9 cellular contexts compared by ENCODE assay signal in the genomic region with DNA sequence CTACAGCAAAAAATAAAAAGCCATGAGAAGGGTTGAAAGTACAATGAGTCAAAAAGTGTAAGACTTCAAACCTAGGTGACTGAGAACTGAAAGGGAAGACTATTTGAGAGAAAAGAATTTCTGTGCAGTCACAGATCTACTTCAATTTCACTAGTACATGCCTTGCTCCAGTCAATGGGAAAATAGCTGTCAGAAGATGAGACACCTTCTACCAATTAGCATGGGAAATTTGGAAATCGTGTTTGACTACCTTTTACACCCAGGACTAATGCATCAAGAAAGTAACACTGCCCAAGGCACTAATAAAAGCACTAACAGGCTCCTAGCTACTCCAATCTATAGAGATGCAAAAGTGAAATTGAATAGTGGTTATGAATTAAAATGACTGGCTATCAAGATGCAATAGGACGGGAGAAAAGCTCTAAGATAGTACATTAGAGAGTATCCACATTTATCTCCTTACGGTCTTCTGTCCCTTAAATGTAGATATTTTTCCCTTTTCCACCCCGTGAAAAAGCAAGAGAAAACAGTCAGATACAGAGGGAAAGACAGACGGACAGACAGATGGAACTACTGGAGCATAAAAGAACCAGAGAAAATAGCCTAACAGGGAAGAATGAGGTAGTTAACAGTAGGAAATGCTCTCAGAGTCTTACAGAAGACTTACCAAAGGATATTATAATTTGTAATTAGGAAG. TPM values are rescaled to one million over a fixed set of nuclear protein-coding genes. Genes with fewer than 3 reads are reported as not detected.
DNase-seq lines count a peak whose midpoint lies in the region; ATAC-seq and TF ChIP-seq lines count a peak whose summit lies in the region.
"Had no signal": no experiment of that assay in that cellular context is flagged by ENCODE, and none has a peak within 500 bp of the region (broad histone marks: within the 10 kb centered on the region; RNA-seq: fewer than 3 reads in every experiment).

No MANE protein-coding gene starts in this region.

- H3K27me3 ChIP-seq in tibial nerve, result no peaks in the 10 kb centered on the region

- CTCF ChIA-PET in HEK293T (lab: Yijun Ruan, JAX), result no interaction called here

- WGBS in tibial nerve, 2 donors, result 82 to 84% methylated on average over 5 of the region's 5 CpGs

- no peaks in the 10 kb centered on the region for H3K36me3 Mint-ChIP-seq in activated naive CD4-positive, alpha-beta T cell treated with anti-CD3 and anti-CD28 coated beads, Interleukin-2, amount 50 U/mL, for 24 hours

- H3K4me1 ChIP-seq in tibial nerve, result peaks cover 0 to 34% (median 15%) of the 10 kb centered on the region in 4 donors

- H3K4me3 Mint-ChIP-seq in activated naive CD4-positive, alpha-beta T cell treated with anti-CD3 and anti-CD28 coated beads, Interleukin-2, amount 50 U/mL, for 24 hours, result peak overlapping the region; percentile 12
- H3K4me3 Mint-ChIP-seq in stimulated activated naive CD8-positive, alpha-beta T cell treated with anti-CD3 and anti-CD28 coated beads, Interleukin-15, amount 100 ng/mL, for 72 hours, result peak overlapping the region; percentile 8 to 69
- H3K4me3 Mint-ChIP-seq: activated CD4-positive, alpha-beta T cell treated with anti-CD3 and anti-CD28 coated beads, Interleukin-2, amount 10 ng/mL, durations not matched to agents 7 days and 5 days had no signal

- no peak for TF ChIP-seq POLR2A in tibial nerve (IDR thresholded peaks at IDR 0.05)

- peak; percentile 43 for ATAC-seq in HG02798 (IDR thresholded peaks at IDR 0.05; ENCODE audit: poor library complexity, unreplicated experiment)
- peak; percentile 73 for ATAC-seq in stimulated activated naive CD8-positive, alpha-beta T cell treated with anti-CD3 and anti-CD28 coated beads, Interleukin-15, amount 100 ng/mL, for 72 hours

- peak overlapping the region; percentile 59 for H3K27ac Mint-ChIP-seq in activated naive CD4-positive, alpha-beta T cell treated with anti-CD3 and anti-CD28 coated beads, Interleukin-2, amount 50 U/mL, for 24 hours
- peak overlapping the region in 1 of 2 donors; percentile 75 for H3K27ac Mint-ChIP-seq in stimulated activated naive CD8-positive, alpha-beta T cell treated with anti-CD3 and anti-CD28 coated beads, Interleukin-15, amount 100 ng/mL, for 72 hours

- POLR2A ChIA-PET in HEK293T (lab: Yijun Ruan, JAX), result no interaction called here

- no peaks in the 10 kb centered on the region for H3K9me3 Mint-ChIP-seq in activated naive CD4-positive, alpha-beta T cell treated with anti-CD3 and anti-CD28 coated beads, Interleukin-2, amount 50 U/mL, for 24 hours
- H3K9me3 Mint-ChIP-seq in stimulated activated naive CD8-positive, alpha-beta T cell treated with anti-CD3 and anti-CD28 coated beads, Interleukin-15, amount 100 ng/mL, for 72 hours, result no peaks in the 10 kb centered on the region
- H3K9me3 Mint-ChIP-seq: activated CD4-positive, alpha-beta T cell treated with anti-CD3 and anti-CD28 coated beads, Interleukin-2, amount 10 ng/mL, durations not matched to agents 7 days and 5 days had no signal

- no peaks in the 10 kb centered on the region for H3K36me3 ChIP-seq in tibial nerve

- H3K27me3 Mint-ChIP-seq in activated naive CD4-positive, alpha-beta T cell treated with anti-CD3 and anti-CD28 coated beads, Interleukin-2, amount 50 U/mL, for 24 hours, result no peaks in the 10 kb centered on the region
- no peaks in the 10 kb centered on the region for H3K27me3 Mint-ChIP-seq in stimulated activated naive CD8-positive, alpha-beta T cell treated with anti-CD3 and anti-CD28 coated beads, Interleukin-15, amount 100 ng/mL, for 72 hours
- H3K27me3 Mint-ChIP-seq: activated CD4-positive, alpha-beta T cell treated with anti-CD3 and anti-CD28 coated beads, Interleukin-2, amount 10 ng/mL, durations not matched to agents 7 days and 5 days had no signal

- no peak overlapping the region for H3K27ac ChIP-seq in tibial nerve

- TF ChIP-seq EP300 in tibial nerve (IDR thresholded peaks at IDR 0.05), result no peak

- DNase-seq in activated naive CD4-positive, alpha-beta T cell (lab: John Stamatoyannopoulos, UW), result no peak
- peak; percentile 41 to 64 for DNase-seq in NCI-H524 (lab: John Stamatoyannopoulos, UW)
- DNase-seq in stimulated activated naive CD8-positive, alpha-beta T cell treated with anti-CD3 and anti-CD28 coated beads, Interleukin-15, amount 100 ng/mL, for 72 hours, result peak in 1 of 2 donors; percentile 10
- DNase-seq in tibial nerve (ENCODE audit: low spot score in 2 of 2), result no peak
- DNase-seq in HEK293T (ENCODE audit: extremely low spot score), result no peak
- no peak for DNase-seq in activated CD4-positive, alpha-beta T cell treated with anti-CD3 and anti-CD28 coated beads for 48 hours
- DNase-seq: activated CD4-positive, alpha-beta T cell treated with anti-CD3 and anti-CD28 coated beads, Interleukin-2, amount 10 ng/mL, durations not matched to agents 7 days and 5 days had no signal

- H3K9me3 ChIP-seq in tibial nerve, result no peaks in the 10 kb centered on the region

- H3K4me1 Mint-ChIP-seq in activated naive CD4-positive, alpha-beta T cell treated with anti-CD3 and anti-CD28 coated beads, Interleukin-2, amount 50 U/mL, for 24 hours, result peaks cover 82% of the 10 kb centered on the region
- peaks cover 65% of the 10 kb centered on the region for H3K4me1 Mint-ChIP-seq in stimulated activated naive CD8-positive, alpha-beta T cell treated with anti-CD3 and anti-CD28 coated beads, Interleukin-15, amount 100 ng/mL, for 72 hours

- H3K4me3 ChIP-seq in tibial nerve, result no peak overlapping the region

- no peak for TF ChIP-seq CTCF in tibial nerve (IDR thresholded peaks at IDR 0.05)

TF ChIP-seq in HEK293T, 16 proteins besides CTCF, POLR2A, EP300 and RAD21:
- TF ChIP-seq ARNT (IDR thresholded peaks at IDR 0.05) (no peak), SP1 (IDR thresholded peaks at IDR 0.05) (no peak), PKNOX1 (IDR thresholded peaks at IDR 0.05) (no peak), FOXA1 (IDR thresholded peaks at IDR 0.05) (no peak), NFRKB (IDR thresholded peaks at IDR 0.05) (no peak), SUZ12 (IDR thresholded peaks at IDR 0.05) (no peak), L3MBTL2 (conservative IDR thresholded peaks at IDR 0.05) (no peak), CTBP1 (IDR thresholded peaks at IDR 0.05; ENCODE audit: borderline replicate concordance) (no peak), ELF4 (IDR thresholded peaks at IDR 0.05) (no peak), HDGF (IDR thresholded peaks at IDR 0.05; ENCODE audit: borderline replicate concordance) (no peak), FOXK2 (IDR thresholded peaks at IDR 0.05) (no peak), BHLHE40 (IDR thresholded peaks at IDR 0.05; ENCODE audit: borderline replicate concordance) (no peak), FOXM1 (IDR thresholded peaks at IDR 0.05; ENCODE audit: borderline replicate concordance) (no peak), TARDBP (IDR thresholded peaks at IDR 0.05) (no peak), LEF1 (IDR thresholded peaks at IDR 0.05; ENCODE audit: borderline replicate concordance) (no peak), ZNF384 (IDR thresholded peaks at IDR 0.05) (no peak)

RNA-seq across cellular contexts. Expression of gene ERP44, which starts 15.2 kb away (rescaled TPM):
- 10 to 100 TPM; 10.9 to 16.0 (median 13.4) TPM for total RNA-seq in tibial nerve

RNA-seq across cellular contexts. Expression of gene INVS, which starts 15.4 kb away (rescaled TPM):
- total RNA-seq in tibial nerve, result 10 to 100 TPM; 28.0 to 42.6 (median 35.6) TPM

Comparison
In these comparisons a context has a peak if more than half of its experiments do, and no peak if none do; other contexts are left out.
1. DNase-seq: peak in NCI-H524 (2 of 2); none in activated naive CD4-positive, alpha-beta T cell (0 of 4), tibial nerve (0 of 2), HEK293T (single experiment) and activated CD4-positive, alpha-beta T cell treated with anti-CD3 and anti-CD28 coated beads for 48 hours (single experiment).